In the genomic region with DNA sequence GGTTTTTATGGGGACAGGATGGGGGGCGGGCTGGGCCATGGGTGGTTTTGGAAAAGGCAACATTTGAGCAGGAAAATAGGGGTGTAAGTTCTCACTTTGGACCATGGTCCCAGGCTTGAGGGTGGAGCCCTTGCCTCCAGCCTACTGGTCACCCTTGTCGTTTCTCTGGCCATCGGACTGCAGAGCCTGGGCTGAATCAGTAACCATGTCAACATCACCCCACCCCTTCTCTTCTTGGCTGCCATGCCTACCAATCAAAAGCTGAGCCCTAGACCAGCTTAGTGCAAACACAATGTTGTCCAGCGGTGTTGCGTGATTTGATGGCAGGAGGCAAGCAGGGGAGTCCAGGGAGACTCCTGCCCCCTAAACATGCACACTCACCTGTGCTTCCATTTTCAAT, we compare ENCODE assay signal across 14 cellular contexts.
DNase-seq lines count a peak whose midpoint lies in the region; ATAC-seq, FAIRE-seq and TF ChIP-seq lines count a peak whose summit lies in the region.
"Had no signal": no experiment of that assay in that cellular context is flagged by ENCODE, and none has a peak within 500 bp of the region (broad histone marks: within the 10 kb centered on the region; RNA-seq: fewer than 3 reads in every experiment).

No MANE protein-coding gene starts in this region.

- no peak overlapping the region for H3K23ac ChIP-seq in H1 (ENCODE audit: insufficient read length)

- no peaks in the 10 kb centered on the region for H3K27me3 ChIP-seq in H1 (replicated peaks in 1 of 4; ENCODE audit: control insufficient read depth in 3 of 4, extremely low read depth in 1 of 4, insufficient read depth in 3 of 4, low read length in 3 of 4)
- H3K27me3 ChIP-seq: BLaER1 treated with 17β-estradiol and CSF1 and Interleukin-3, amounts not matched to agents 10 nM and 100 nM had no signal

- H3K27ac ChIP-seq in H1 (ENCODE audit: low read depth, low read length) = no peak overlapping the region
- H3K27ac ChIP-seq: BLaER1 treated with 17β-estradiol and CSF1 and Interleukin-3, amounts not matched to agents 10 nM and 100 nM had no signal

- H3K79me2 ChIP-seq in H1 (ENCODE audit: control insufficient read depth in 1 of 2, insufficient read depth in 2 of 2, low read length in 2 of 2) = no peaks in the 10 kb centered on the region

- H2AK5ac ChIP-seq in H1 (ENCODE audit: low read depth, low read length) = peak overlapping the region; percentile 26; the same call in 1 of the 2 replicates

- no peak overlapping the region for H3K4ac ChIP-seq in H1 (replicated peaks; ENCODE audit: insufficient read length, low read depth, low read length)

- H3K79me1 ChIP-seq in H1 (ENCODE audit: low read depth, low read length) = no peaks in the 10 kb centered on the region

- H4K5ac ChIP-seq in H1 (ENCODE audit: insufficient read length, low read depth, low read length) = no peak overlapping the region

- no peak for TF ChIP-seq POLR2A in H1 (IDR thresholded peaks at IDR 0.05; ENCODE audit: control extremely low read depth in 1 of 2, low read depth in 2 of 2, low read length in 2 of 2)

- H3K9me3 ChIP-seq in H1 (ENCODE audit: insufficient read depth in 2 of 2, low read depth in 1 of 2, low read length in 1 of 2) = no peaks in the 10 kb centered on the region; a peak in 1 of 4 replicates
- H3K9me3 ChIP-seq: HAP-1 had no signal

- DNase-seq in NCI-H146 (lab: John Stamatoyannopoulos, UW) (peak; percentile 86), NCI-H748 treated with DMSO at 0.1 percent for 48 hours (lab: John Stamatoyannopoulos, UW) (peak; percentile 9), H1 (ENCODE audit: low read depth in 1 of 2, low spot score in 2 of 2) (no peak)
- DNase-seq: Calu3; CD8-positive, alpha-beta T cell; DMS79 treated with DMSO at 0.1 percent for 48 hours; EL had no signal

- TF ChIP-seq EP300 in H1 (IDR thresholded peaks at IDR 0.05; ENCODE audit: borderline replicate concordance in 1 of 2, low read depth in 2 of 2, low read length in 2 of 2) = no peak

- H2BK5ac ChIP-seq in H1 (ENCODE audit: low read depth, low read length) = no peak overlapping the region

- TF ChIP-seq CTCF in H1 (IDR thresholded peaks at IDR 0.05; ENCODE audit: control extremely low read depth in 1 of 3, insufficient read depth in 1 of 3, low read depth in 1 of 3, low read length in 3 of 3) = no peak

- no peak for TF ChIP-seq RAD21 in H1 (IDR thresholded peaks at IDR 0.05 in 1 of 2, conservative IDR thresholded peaks at IDR 0.05 in 1 of 2; ENCODE audit: low read depth in 2 of 2, low read length in 2 of 2)

- H2BK12ac ChIP-seq in H1 (ENCODE audit: low read depth, low read length) = peak overlapping the region; percentile 40; the same call in 1 of the 2 replicates

- H2BK120ac ChIP-seq in H1 (replicated peaks; ENCODE audit: low read depth, low read length) = no peak overlapping the region

- no peak overlapping the region for H3K14ac ChIP-seq in H1 (ENCODE audit: insufficient read length)

- 87% methylated on average over 5 of the region's 5 CpGs; no CpG with 5 or more reads in 1 of the 2 experiments for WGBS in H1 (ENCODE audit: extremely low coverage in 1 of 2, insufficient coverage in 1 of 2, insufficient read length in 1 of 2, insufficient replicate concordance in 2 of 2, low coverage in 1 of 2, low lambda C conversion rate in 2 of 2, missing lambda C conversion rate in 1 of 2), 2 experiments

- no peaks in the 10 kb centered on the region for H4K20me1 ChIP-seq in H1 (replicated peaks in 1 of 2; ENCODE audit: control insufficient read depth in 1 of 2, insufficient read depth in 2 of 2, low read length in 2 of 2)
- H4K20me1 ChIP-seq: BLaER1 treated with 17β-estradiol and CSF1 and Interleukin-3, amounts not matched to agents 10 nM and 100 nM had no signal

- POLR2A ChIA-PET in H1 (lab: Charles Lee; ENCODE audit: partially characterized antibody) = no interaction called here

- no peak overlapping the region for H3K4me2 ChIP-seq in H1 (ENCODE audit: insufficient read depth in 1 of 2, low read depth in 2 of 2, low read length in 2 of 2)
- H3K4me2 ChIP-seq: BLaER1 treated with 17β-estradiol and CSF1 and Interleukin-3, amounts not matched to agents 10 nM and 100 nM had no signal

- H2AFZ ChIP-seq in H1 (ENCODE audit: low read length) = no peak overlapping the region

- CTCF ChIA-PET in H1 (lab: Charles Lee; ENCODE audit: partially characterized antibody) = interaction anchor here (0.5 to 4.1 kb wide), 4 partner anchors 12 to 255 kb away, joined by 3 to 17 read pairs (median 6); no protein-coding TSS in a partner anchor

- H2BK15ac ChIP-seq in H1 (ENCODE audit: low read length) = no peak overlapping the region

- no peak for FAIRE-seq in H1 (lab: Jason Lieb, UNC)
- FAIRE-seq: GM12878, HepG2 had no signal

- no peak overlapping the region for H3K56ac ChIP-seq in H1 (replicated peaks; ENCODE audit: insufficient read length, low read depth, low read length)

- H2BK20ac ChIP-seq in H1 (ENCODE audit: low read length) = 0 out of 2 replicates have a peak overlapping the region, but pooled peaks have one; percentile 21

- ATAC-seq in HG03571 (IDR thresholded peaks at IDR 0.05; ENCODE audit: unreplicated experiment) (no peak), HG02981 (IDR thresholded peaks at IDR 0.05; ENCODE audit: unreplicated experiment) (no peak), HG03108 (IDR thresholded peaks at IDR 0.05; ENCODE audit: unreplicated experiment) (no peak)
- ATAC-seq: CD8-positive, alpha-beta T cell; GM12878; HepG2 had no signal

- peaks cover 2 to 17% (median 15%) of the 10 kb centered on the region in 4 experiments for H3K4me1 ChIP-seq in H1 (replicated peaks in 1 of 4; ENCODE audit: control insufficient read depth in 3 of 4, insufficient read depth in 4 of 4, low read length in 3 of 4)
- H3K4me1 ChIP-seq: HAP-1 had no signal

- H3K23me2 ChIP-seq in H1 (ENCODE audit: low read depth, low read length) = no peaks in the 10 kb centered on the region

- no peak overlapping the region for H4K91ac ChIP-seq in H1 (replicated peaks; ENCODE audit: insufficient read length, low read length)

- H3K4me3 ChIP-seq in H1 (ENCODE audit: extremely low read depth in 1 of 4, insufficient read depth in 2 of 4, low read depth in 3 of 4, low read length in 4 of 4) = no peak overlapping the region
- H3K4me3 ChIP-seq: BLaER1 treated with 17β-estradiol and CSF1 and Interleukin-3, amounts not matched to agents 10 nM and 100 nM; GM12878; HAP-1 had no signal

- no peaks in the 10 kb centered on the region for H3K36me3 ChIP-seq in H1 (ENCODE audit: control insufficient read depth in 2 of 4, insufficient read depth in 4 of 4, low read length in 3 of 4)
- H3K36me3 ChIP-seq: BLaER1 treated with 17β-estradiol and CSF1 and Interleukin-3, amounts not matched to agents 10 nM and 100 nM; HAP-1 had no signal

- no peak overlapping the region for H3K9ac ChIP-seq in H1 (replicated peaks in 1 of 4; ENCODE audit: extremely low read depth in 1 of 4, low read depth in 3 of 4, low read length in 3 of 4)
- H3K9ac ChIP-seq: BLaER1 treated with 17β-estradiol and CSF1 and Interleukin-3, amounts not matched to agents 10 nM and 100 nM had no signal

- no peak overlapping the region for H4K8ac ChIP-seq in H1 (ENCODE audit: extremely low read depth, insufficient read depth, low read length)

- H3K18ac ChIP-seq in H1 (ENCODE audit: extremely low read depth, low read length) = no peak overlapping the region

TF ChIP-seq in H1, 55 proteins besides CTCF, POLR2A, EP300 and RAD21:
- TF ChIP-seq HDAC6 (IDR thresholded peaks at IDR 0.05; ENCODE audit: low read depth, low read length) (no peak), SRF (IDR thresholded peaks at IDR 0.05; ENCODE audit: low read depth, low read length) (no peak), BACH1 (IDR thresholded peaks at IDR 0.05; ENCODE audit: low read length) (no peak), BRCA1 (IDR thresholded peaks at IDR 0.05; ENCODE audit: low read depth, low read length) (no peak), POLR2AphosphoS5 (IDR thresholded peaks at IDR 0.05; ENCODE audit: low read depth, low read length) (no peak), BCL11A (IDR thresholded peaks at IDR 0.05; ENCODE audit: low read depth in 2 of 2, low read length in 2 of 2) (no peak), RNF2 (IDR thresholded peaks at IDR 0.05; ENCODE audit: borderline replicate concordance, low read depth, low read length, missing control alignments, poor library complexity, severe bottlenecking) (no peak), TEAD4 (IDR thresholded peaks at IDR 0.05; ENCODE audit: low read depth, low read length) (no peak), POU5F1 (IDR thresholded peaks at IDR 0.05; ENCODE audit: low read depth, low read length) (no peak), GABPA (IDR thresholded peaks at IDR 0.05; ENCODE audit: borderline replicate concordance, insufficient read depth, low read length) (no peak), CEBPB (IDR thresholded peaks at IDR 0.05; ENCODE audit: low read depth, low read length) (no peak), JUN (IDR thresholded peaks at IDR 0.05; ENCODE audit: low read depth, low read length) (no peak), KDM5A (IDR thresholded peaks at IDR 0.05; ENCODE audit: low read length) (no peak), RXRA (IDR thresholded peaks at IDR 0.05; ENCODE audit: insufficient read depth, low read depth, low read length) (no peak)
TF ChIP-seq in H1: peak in this region for 0.

Comparison
In these comparisons a context has a peak if more than half of its experiments do, and no peak if none do; other contexts are left out.
1. DNase-seq: peak in NCI-H146 (single experiment) and NCI-H748 treated with DMSO at 0.1 percent for 48 hours (single experiment); none in H1 (0 of 2).